ENCODE assay signal across 19 cellular contexts in the genomic region with DNA sequence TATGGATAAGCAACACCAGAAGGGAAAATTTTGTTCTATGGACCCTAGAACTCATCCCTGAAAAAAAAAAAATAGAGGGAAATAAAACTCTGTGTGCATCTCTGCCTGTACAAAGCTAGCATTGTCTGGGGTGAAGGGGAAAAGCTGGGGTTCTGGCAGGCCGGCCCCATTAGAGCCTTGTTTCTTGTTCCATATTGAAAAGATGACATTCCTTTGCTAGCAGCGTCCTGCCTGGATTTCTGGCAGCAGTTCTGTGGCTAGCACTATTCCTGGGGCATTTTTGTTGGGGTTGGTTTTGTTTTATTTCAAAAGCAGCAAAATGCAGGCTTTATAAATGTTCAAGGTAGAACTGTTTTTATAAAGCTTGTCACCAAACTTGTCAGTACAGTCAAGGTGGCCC. TPM values are rescaled to one million over a fixed set of nuclear protein-coding genes. Genes with fewer than 3 reads are reported as not detected.
DNase-seq lines count a peak whose midpoint lies in the region; ATAC-seq and TF ChIP-seq lines count a peak whose summit lies in the region.
"Had no signal": no experiment of that assay in that cellular context is flagged by ENCODE, and none has a peak within 500 bp of the region (broad histone marks: within the 10 kb centered on the region; RNA-seq: fewer than 3 reads in every experiment).

No MANE protein-coding gene starts in this region.

- no peak overlapping the region for H3K27ac Mint-ChIP-seq in activated naive CD4-positive, alpha-beta T cell treated with anti-CD3 and anti-CD28 coated beads for 36 hours
- H3K27ac Mint-ChIP-seq: activated CD8-positive, alpha-beta T cell treated with anti-CD3 and anti-CD28 coated beads, Interleukin-2, amount 10 ng/mL, durations not matched to agents 7 days and 5 days; activated T-helper 1 cell treated with anti-CD3 and anti-CD28 coated beads, Interleukin-12 subunit alpha, Interleukin-12 subunit beta, Interleukin-2, Interleukin-4 antibody, amounts not matched to agents 30 ng/mL and 10 ng/mL and 1 ng/mL, durations not matched to agents 14 hours and 24 hours and 36 hours had no signal

- peaks cover 17% of the 10 kb centered on the region for H3K4me1 ChIP-seq in Loucy (ENCODE audit: insufficient read depth, low read length, poor library complexity, severe bottlenecking)
- peaks cover 26% of the 10 kb centered on the region for H3K4me1 ChIP-seq in mammary epithelial cell (ENCODE audit: insufficient read depth, low read length)
- no peaks in the 10 kb centered on the region for H3K4me1 ChIP-seq in mesenchymal stem cell (ENCODE audit: control insufficient read depth, insufficient read depth, low read depth, low read length)
- peaks cover 15 to 26% (median 19%) of the 10 kb centered on the region in 3 donors for H3K4me1 ChIP-seq in skeletal muscle tissue (ENCODE audit: control insufficient read depth in 3 of 3, insufficient read depth in 3 of 3, low read length in 3 of 3)
- no peaks in the 10 kb centered on the region for H3K4me1 ChIP-seq in mucosa of descending colon (ENCODE audit: low read depth)

- H3K27ac ChIP-seq in mammary epithelial cell (ENCODE audit: insufficient read depth, low read depth, low read length) (no peak overlapping the region), mesenchymal stem cell (ENCODE audit: low read length, poor library complexity, severe bottlenecking) (no peak overlapping the region), skeletal muscle tissue (ENCODE audit: low read depth, low read length) (peak overlapping the region; percentile 8)
- H3K27ac ChIP-seq: HL-60, KMS-11, ovary had no signal

- in situ Hi-C loops in mammary epithelial cell (cut with MboI; ENCODE audit: low sequenced_read_pairs in 2 of 2), result no loop called here

- no peaks in the 10 kb centered on the region for H3F3A ChIP-seq in Loucy (ENCODE audit: low read depth)

- DNase-seq in mammary epithelial cell, result peak; percentile 48
- DNase-seq in mesenchymal stem cell, result no peak
- no peak for DNase-seq in left colon
- DNase-seq in activated naive CD4-positive, alpha-beta T cell treated with anti-CD3 and anti-CD28 coated beads for 36 hours, result no peak
- no peak for DNase-seq in DMS79 treated with DMSO at 0.1 percent for 48 hours (lab: John Stamatoyannopoulos, UW)
- DNase-seq in mucosa of descending colon, result no peak
- DNase-seq: activated CD8-positive, alpha-beta T cell treated with anti-CD3 and anti-CD28 coated beads, Interleukin-2, amount 10 ng/mL, durations not matched to agents 7 days and 5 days; adrenal gland; COR-L47; GF-D8; NCI-H187; NCI-H510A; ovary had no signal

- H3K9me3 ChIP-seq in Loucy (ENCODE audit: insufficient read depth, low read depth, low read length) (no peaks in the 10 kb centered on the region), mammary epithelial cell (replicated peaks; ENCODE audit: insufficient read depth, low read length) (no peaks in the 10 kb centered on the region), mesenchymal stem cell (ENCODE audit: control insufficient read depth, low read length) (no peaks in the 10 kb centered on the region), skeletal muscle tissue (ENCODE audit: control insufficient read depth in 3 of 3, low read length in 3 of 3) (no peaks in the 10 kb centered on the region), mucosa of descending colon (no peaks in the 10 kb centered on the region)
- H3K9me3 ChIP-seq: adrenal gland, ovary had no signal

- peak overlapping the region; percentile 76 for H2BK120ac ChIP-seq in mesenchymal stem cell (ENCODE audit: low read depth, low read length)

- H3K9ac ChIP-seq in Loucy (ENCODE audit: low read depth, low read length, poor library complexity, severe bottlenecking) (no peak overlapping the region), mammary epithelial cell (ENCODE audit: insufficient read depth, low read length) (no peak overlapping the region), mesenchymal stem cell (ENCODE audit: low read length) (no peak overlapping the region), skeletal muscle tissue (ENCODE audit: low read depth in 1 of 3, low read length in 3 of 3) (no peak overlapping the region)
- H3K9ac ChIP-seq: KMS-11 had no signal

- no peak overlapping the region for H4K91ac ChIP-seq in mesenchymal stem cell (ENCODE audit: low read length)

- no peak overlapping the region for H3K14ac ChIP-seq in mesenchymal stem cell (ENCODE audit: low read length in 2 of 2)

- H3K36me3 ChIP-seq in Loucy (ENCODE audit: insufficient read depth, low read length) (no peaks in the 10 kb centered on the region), mammary epithelial cell (ENCODE audit: insufficient read depth, low read length) (no peaks in the 10 kb centered on the region), mesenchymal stem cell (ENCODE audit: control insufficient read depth in 1 of 2, insufficient read depth in 2 of 2, low read depth in 1 of 2, low read length in 2 of 2) (no peaks in the 10 kb centered on the region), skeletal muscle tissue (ENCODE audit: control insufficient read depth in 3 of 3, insufficient read depth in 3 of 3, low read length in 3 of 3) (no peaks in the 10 kb centered on the region), mucosa of descending colon (ENCODE audit: low read depth) (no peaks in the 10 kb centered on the region)
- H3K36me3 ChIP-seq: adrenal gland, ovary had no signal

- intact Hi-C loops in mammary epithelial cell (cut with micrococcal nuclease) (no loop called here), left colon (cut with DNase I, micrococcal nuclease) (no loop called here), mucosa of descending colon (cut with DNase I, micrococcal nuclease) (no loop called here)
- intact Hi-C loops in activated naive CD4-positive, alpha-beta T cell treated with anti-CD3 and anti-CD28 coated beads for 36 hours (cut with micrococcal nuclease), result no loop called here

- H3K9me2 ChIP-seq in Loucy (replicated peaks; ENCODE audit: low read depth, low read length), result no peaks in the 10 kb centered on the region

- H4K8ac ChIP-seq in mesenchymal stem cell (ENCODE audit: low read length), result no peak overlapping the region

- 0% methylated on average over 2 of the region's 2 CpGs for WGBS in mammary epithelial cell (ENCODE audit: low coverage, missing lambda C conversion rate)
- WGBS in mesenchymal stem cell, result 60% methylated on average over 2 of the region's 2 CpGs

- H3K4ac ChIP-seq in mesenchymal stem cell (ENCODE audit: low read depth in 1 of 2, low read length in 2 of 2), result no peak overlapping the region

- CTCF ChIA-PET in mammary epithelial cell (lab: Charles Lee; ENCODE audit: low non-redundant PET), result no interaction called here
- CTCF ChIA-PET in activated naive CD4-positive, alpha-beta T cell treated with anti-CD3 and anti-CD28 coated beads for 36 hours (lab: Charles Lee), result no interaction called here

- no peak overlapping the region for H3K18ac ChIP-seq in mesenchymal stem cell (ENCODE audit: low read depth in 1 of 2, low read length in 2 of 2)

- no peak for ATAC-seq in left colon
- no peak for ATAC-seq in mucosa of descending colon
- ATAC-seq: activated CD8-positive, alpha-beta T cell treated with anti-CD3 and anti-CD28 coated beads, Interleukin-2, amount 10 ng/mL, durations not matched to agents 7 days and 5 days had no signal

- H3K4me3 ChIP-seq in Loucy (ENCODE audit: low read length, poor library complexity, severe bottlenecking) (no peak overlapping the region), mammary epithelial cell (replicated peaks in 1 of 3; ENCODE audit: insufficient read depth in 1 of 3, low read depth in 2 of 3, low read length in 3 of 3) (no peak overlapping the region), mesenchymal stem cell (ENCODE audit: insufficient read depth in 1 of 2, low read depth in 1 of 2, low read length in 2 of 2) (no peak overlapping the region), skeletal muscle tissue (ENCODE audit: low read length in 3 of 3) (no peak overlapping the region), mucosa of descending colon (no peak overlapping the region)
- H3K4me3 ChIP-seq: adrenal gland, ovary had no signal

- H2BK12ac ChIP-seq in mesenchymal stem cell (ENCODE audit: low read length in 2 of 2), result no peak overlapping the region

- peaks cover 4% of the 10 kb centered on the region for H3K27me3 Mint-ChIP-seq in activated naive CD4-positive, alpha-beta T cell treated with anti-CD3 and anti-CD28 coated beads for 36 hours (ENCODE audit: low read depth)

- dilution Hi-C loops in mammary epithelial cell (cut with HindIII; ENCODE audit: low sequenced_read_pairs), result no loop called here

- no peak overlapping the region for H3K23ac ChIP-seq in mesenchymal stem cell (ENCODE audit: low read length in 2 of 2)

- BruUV-seq in mammary epithelial cell (replicated peaks; lab: Mats Ljungman, UMichigan), result no TSS peak

- no peak overlapping the region for H3K4me2 ChIP-seq in Loucy (ENCODE audit: low read depth, low read length, poor library complexity, severe bottlenecking)
- H3K4me2 ChIP-seq in mammary epithelial cell (ENCODE audit: insufficient read depth, low read depth, low read length), result peak overlapping the region; percentile 56
- no peak overlapping the region for H3K4me2 ChIP-seq in mesenchymal stem cell (ENCODE audit: low read length, poor library complexity, severe bottlenecking)
- H3K4me2 ChIP-seq: KMS-11 had no signal

- H3K27me3 ChIP-seq in Loucy (ENCODE audit: insufficient read depth, low read length, poor library complexity, severe bottlenecking) (no peaks in the 10 kb centered on the region), mammary epithelial cell (ENCODE audit: insufficient read depth, low read length) (no peaks in the 10 kb centered on the region), mesenchymal stem cell (ENCODE audit: control insufficient read depth in 1 of 2, insufficient read depth in 1 of 2, low read length in 2 of 2) (no peaks in the 10 kb centered on the region), skeletal muscle tissue (ENCODE audit: control insufficient read depth in 3 of 3, insufficient read depth in 3 of 3, low read length in 3 of 3) (no peaks in the 10 kb centered on the region)
- H3K27me3 ChIP-seq: adrenal gland, ovary had no signal

- H2AFZ ChIP-seq in Loucy (ENCODE audit: low read length) (0 out of 2 replicates have a peak overlapping the region, but pooled peaks have one; percentile 4), mammary epithelial cell (ENCODE audit: low read depth, low read length) (peak overlapping the region; percentile 36), mesenchymal stem cell (ENCODE audit: low read depth, low read length) (no peak overlapping the region)

- H2BK5ac ChIP-seq in mesenchymal stem cell (ENCODE audit: low read depth, low read length, poor library complexity, severe bottlenecking), result no peak overlapping the region

- H2AK5ac ChIP-seq in mesenchymal stem cell (ENCODE audit: low read length, severe bottlenecking), result no peak overlapping the region

- H3K79me2 ChIP-seq in Loucy (ENCODE audit: insufficient read depth, low read length), result no peaks in the 10 kb centered on the region
- H3K79me2 ChIP-seq in mammary epithelial cell (ENCODE audit: insufficient read depth, low read length), result no peaks in the 10 kb centered on the region

- no peak overlapping the region for H3K4me3 Mint-ChIP-seq in activated naive CD4-positive, alpha-beta T cell treated with anti-CD3 and anti-CD28 coated beads for 36 hours
- H3K4me3 Mint-ChIP-seq: activated CD8-positive, alpha-beta T cell treated with anti-CD3 and anti-CD28 coated beads, Interleukin-2, amount 10 ng/mL, durations not matched to agents 7 days and 5 days; activated T-helper 1 cell treated with anti-CD3 and anti-CD28 coated beads, Interleukin-12 subunit alpha, Interleukin-12 subunit beta, Interleukin-2, Interleukin-4 antibody, amounts not matched to agents 30 ng/mL and 10 ng/mL and 1 ng/mL, durations not matched to agents 14 hours and 24 hours and 36 hours had no signal

- TF ChIP-seq CTCF in Loucy (conservative IDR thresholded peaks at IDR 0.05; ENCODE audit: low read length) (no peak), mammary epithelial cell (conservative IDR thresholded peaks at IDR 0.05 in 1 of 2, IDR thresholded peaks at IDR 0.05 in 1 of 2; ENCODE audit: extremely low read depth in 1 of 2, insufficient read depth in 1 of 2, low read depth in 1 of 2, low read length in 2 of 2) (no peak), mucosa of descending colon (IDR thresholded peaks at IDR 0.05) (no peak)

- no peak overlapping the region for H2BK15ac ChIP-seq in mesenchymal stem cell (ENCODE audit: low read depth, poor library complexity, severe bottlenecking)

- no peaks in the 10 kb centered on the region for H3K9me3 Mint-ChIP-seq in activated naive CD4-positive, alpha-beta T cell treated with anti-CD3 and anti-CD28 coated beads for 36 hours
- H3K9me3 Mint-ChIP-seq: activated T-helper 1 cell treated with anti-CD3 and anti-CD28 coated beads, Interleukin-12 subunit alpha, Interleukin-12 subunit beta, Interleukin-2, Interleukin-4 antibody, amounts not matched to agents 30 ng/mL and 10 ng/mL and 1 ng/mL, durations not matched to agents 14 hours and 24 hours and 36 hours had no signal

- no peaks in the 10 kb centered on the region for H4K20me1 ChIP-seq in Loucy (ENCODE audit: insufficient read depth, low read length, poor library complexity, severe bottlenecking)
- no peaks in the 10 kb centered on the region for H4K20me1 ChIP-seq in mammary epithelial cell (ENCODE audit: insufficient read depth, low read length)

- H3K4me1 Mint-ChIP-seq in activated naive CD4-positive, alpha-beta T cell treated with anti-CD3 and anti-CD28 coated beads for 36 hours (ENCODE audit: low read depth), result peaks cover 3% of the 10 kb centered on the region

- no peaks in the 10 kb centered on the region for H3K79me1 ChIP-seq in mesenchymal stem cell (replicated peaks; ENCODE audit: low read length, poor library complexity, severe bottlenecking)

- no peaks in the 10 kb centered on the region for H3K36me3 Mint-ChIP-seq in activated naive CD4-positive, alpha-beta T cell treated with anti-CD3 and anti-CD28 coated beads for 36 hours (ENCODE audit: low read depth)

RNA-seq across cellular contexts. Expression of gene RARB, which starts 45.2 kb away (rescaled TPM):
- total RNA-seq in mammary epithelial cell (1 to 10 TPM in 1 of 2 donors, under 1 TPM in 1; 0.59 to 8.2 TPM), skeletal muscle tissue (20.9 TPM), left colon (1 to 10 TPM; 1.2 to 4.3 TPM), mucosa of descending colon (1 to 10 TPM; 1.2 to 8.7 (median 1.9) TPM)
- 0.08 TPM for polyA plus RNA-seq in mammary epithelial cell
- 9.0 TPM for polyA minus RNA-seq in mammary epithelial cell
- polyA plus RNA-seq in mesenchymal stem cell (2013, experiment 1 of 2), result 1.1 TPM
- polyA plus RNA-seq in mesenchymal stem cell (2013, experiment 2 of 2), result 1.2 TPM
- not detected for total RNA-seq in activated naive CD4-positive, alpha-beta T cell treated with anti-CD3 and anti-CD28 coated beads for 36 hours
- total RNA-seq: activated CD8-positive, alpha-beta T cell treated with anti-CD3 and anti-CD28 coated beads, Interleukin-2, amount 10 ng/mL, durations not matched to agents 7 days and 5 days; activated T-helper 1 cell treated with anti-CD3 and anti-CD28 coated beads, Interleukin-12 subunit alpha, Interleukin-12 subunit beta, Interleukin-2, Interleukin-4 antibody, amounts not matched to agents 30 ng/mL and 10 ng/mL and 1 ng/mL, durations not matched to agents 14 hours and 24 hours and 36 hours; OCI-LY7 had no signal
